8 cellular contexts compared by ENCODE assay signal in the genomic region with DNA sequence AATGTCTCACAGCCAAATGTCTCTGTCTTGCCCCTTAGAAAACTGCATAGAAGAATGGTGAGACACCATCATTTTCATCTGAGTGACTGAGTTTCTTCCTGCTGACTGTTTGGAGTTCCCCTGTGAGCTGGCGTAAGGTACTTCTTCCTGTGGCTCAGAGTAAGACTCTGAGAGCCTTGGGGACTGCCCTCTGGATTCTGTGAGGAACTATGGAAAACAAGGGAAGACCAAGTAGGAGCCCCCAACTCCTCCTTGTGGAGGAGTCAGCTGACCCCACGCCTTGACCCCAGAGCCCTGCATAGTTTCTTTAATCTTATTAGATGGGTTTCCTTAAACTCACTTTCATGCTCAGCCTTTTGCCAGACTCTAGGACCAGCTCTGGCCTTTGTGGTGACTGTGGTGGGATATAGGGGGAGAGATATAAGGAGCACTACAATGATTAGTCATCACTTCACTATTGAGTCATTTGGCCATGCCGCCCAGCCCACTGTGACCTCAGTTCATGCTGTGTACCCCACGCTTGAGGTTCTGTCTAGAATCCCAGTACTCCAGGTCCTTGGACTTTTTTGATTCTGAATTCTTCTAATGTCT. TPM values are rescaled to one million over a fixed set of nuclear protein-coding genes. Genes with fewer than 3 reads are reported as not detected.
DNase-seq lines count a peak whose midpoint lies in the region; ATAC-seq and TF ChIP-seq lines count a peak whose summit lies in the region.

No MANE protein-coding gene starts in this region.

- ATAC-seq in GM19452 (IDR thresholded peaks at IDR 0.05; ENCODE audit: unreplicated experiment) = peak; percentile 84
- peak; percentile 79 for ATAC-seq in HG03457 (IDR thresholded peaks at IDR 0.05; ENCODE audit: unreplicated experiment)

- TF ChIP-seq CTCF in AG04450 (IDR thresholded peaks at IDR 0.05; ENCODE audit: low read depth, low read length) (no peak), fibroblast of pulmonary artery (IDR thresholded peaks at IDR 0.05; ENCODE audit: low read length, missing control alignments) (no peak)

- no peaks in the 10 kb centered on the region for H3K27me3 ChIP-seq in AG04450 (ENCODE audit: control insufficient read depth, insufficient read depth, low read length)

- POLR2A ChIA-PET in AG04450 (lab: Yijun Ruan, JAX) = interaction anchor here (1.0 kb wide), 1 partner anchor 113 kb away, joined by 3 read pairs; a partner anchor contains a TSS

- H3K4me3 ChIP-seq in AG04450 (ENCODE audit: low read depth, low read length) = no peak overlapping the region
- no peak overlapping the region for H3K4me3 ChIP-seq in fibroblast of pulmonary artery (replicated peaks; ENCODE audit: low read depth, low read length)

- H3K9me3 ChIP-seq in AG04450 (ENCODE audit: control insufficient read depth, insufficient read depth, low read length) = no peaks in the 10 kb centered on the region

- CTCF ChIA-PET in AG04450 (lab: Charles Lee) = interaction anchor here (0.6 kb wide), 1 partner anchor 12 kb away, joined by 5 read pairs; no protein-coding TSS in a partner anchor

- DNase-seq in AG04450 (ENCODE audit: low read depth, low spot score) (peak; percentile 18), fibroblast of pulmonary artery (ENCODE audit: low read depth) (peak; percentile 45), DMS79 treated with DMSO at 0.1 percent for 48 hours (lab: John Stamatoyannopoulos, UW) (no peak), NCI-H1092 treated with DMSO at 0.1 percent for 48 hours (lab: John Stamatoyannopoulos, UW) (no peak), SKM-1 treated with dmso at 0.1 percent for 144 hours (lab: John Stamatoyannopoulos, UW; ENCODE audit: unreplicated experiment) (no peak)
- DNase-seq in activated CD4-positive, alpha-beta T cell treated with anti-CD3 and anti-CD28 coated beads, Interleukin-2, amount 50 U/mL, for 1 hour = peak; percentile 19

- H3K27ac ChIP-seq in AG04450 (ENCODE audit: low read depth, low read length) = peak overlapping the region; percentile 78

RNA-seq across cellular contexts. Expression of a gene that starts 51.8 kb away (rescaled TPM):
- 16.8 and 27.0 TPM in 2 replicates for polyA plus RNA-seq in AG04450 (2011; rRNA removed)
- 10.1 and 16.3 TPM in 2 replicates for polyA minus RNA-seq in AG04450 (2011; rRNA and poly(A)+ RNA removed)

Comparison
In these comparisons a context has a peak if more than half of its experiments do, and no peak if none do; other contexts are left out.
1. DNase-seq: peak in AG04450 (single experiment), activated CD4-positive, alpha-beta T cell treated with anti-CD3 and anti-CD28 coated beads, Interleukin-2, amount 50 U/mL, for 1 hour (single experiment) and fibroblast of pulmonary artery (single experiment); none in DMS79 treated with DMSO at 0.1 percent for 48 hours (single experiment), NCI-H1092 treated with DMSO at 0.1 percent for 48 hours (single experiment) and SKM-1 treated with dmso at 0.1 percent for 144 hours (single experiment).